16 cellular contexts compared by ENCODE assay signal in genomic region chr10:9781681-9782080, GRCh38.
DNase-seq lines count a peak whose midpoint lies in the region; ATAC-seq and TF ChIP-seq lines count a peak whose summit lies in the region.
"Had no signal": no experiment of that assay in that cellular context is flagged by ENCODE, and none has a peak within 500 bp of the region (broad histone marks: within the 10 kb centered on the region; RNA-seq: fewer than 3 reads in every experiment).

No MANE protein-coding gene starts in this region.

- TF ChIP-seq CTCF in fibroblast of pulmonary artery (IDR thresholded peaks at IDR 0.05; ENCODE audit: low read length, missing control alignments) = no peak

- H3K36me3 ChIP-seq in GM23248 (ENCODE audit: low read depth) (no peaks in the 10 kb centered on the region), MG63 (no peaks in the 10 kb centered on the region)

- no peak overlapping the region for H3K27ac ChIP-seq in GM23248

- no peak overlapping the region for H3K9ac ChIP-seq in GM23248

- H3K9me3 ChIP-seq in GM23248 (ENCODE audit: low read depth) (no peaks in the 10 kb centered on the region), MG63 (peaks cover 11% of the 10 kb centered on the region)

- H3K4me3 ChIP-seq in GM23248 (no peak overlapping the region), fibroblast of pulmonary artery (replicated peaks; ENCODE audit: low read depth, low read length) (no peak overlapping the region), MG63 (no peak overlapping the region)
- H3K4me3 ChIP-seq: GM23338 had no signal

- H3F3A ChIP-seq in GM23248 (ENCODE audit: insufficient read depth) = peaks cover 14% of the 10 kb centered on the region

- ATAC-seq in GM21619 (IDR thresholded peaks at IDR 0.05; ENCODE audit: unreplicated experiment) = no peak
- ATAC-seq in GM19463 (IDR thresholded peaks at IDR 0.05; ENCODE audit: unreplicated experiment) = no peak
- ATAC-seq: GM23338, PC-3 had no signal

- no peaks in the 10 kb centered on the region for H3K27me3 ChIP-seq in GM23248 (replicated peaks; ENCODE audit: insufficient read depth)
- H3K27me3 ChIP-seq in MG63 = no peaks in the 10 kb centered on the region

- H4K20me1 ChIP-seq in GM23248 (ENCODE audit: insufficient read depth) = no peaks in the 10 kb centered on the region

- DNase-seq in GM23248 (peak; percentile 37), astrocyte of the hippocampus (ENCODE audit: low read depth, low spot score) (peak; percentile 62), fibroblast of pulmonary artery (ENCODE audit: low read depth) (peak; percentile 41), ecto neural progenitor cell (ENCODE audit: low spot score) (no peak), MG63 (no peak)
- DNase-seq: DMS 273 treated with DMSO at 0.1 percent for 48 hours, Kasumi-1, NCI-H1105 treated with DMSO at 0.1 percent for 48 hours, NCI-H1694 treated with DMSO at 0.1 percent for 48 hours, NCI-H446, NCI-H748 treated with DMSO at 0.1 percent for 48 hours, PC-3, SW 1271 had no signal

- WGBS in GM23248 (ENCODE audit: low coverage in 1 of 2, low lambda C conversion rate in 2 of 2, missing lambda C conversion rate in 2 of 2), 2 experiments = 42 to 49% methylated on average over 2 of the region's 2 CpGs

- H3K4me2 ChIP-seq in GM23248 (ENCODE audit: unreplicated experiment) = no peak overlapping the region
- H3K4me2 ChIP-seq: GM23338 had no signal

- H3K4me1 ChIP-seq in GM23248 (ENCODE audit: insufficient read depth) = peaks cover 12% of the 10 kb centered on the region

- no peaks in the 10 kb centered on the region for H3K9me2 ChIP-seq in GM23248 (ENCODE audit: insufficient read depth)

- in situ Hi-C loops in GM23248 (cut with MboI) = no loop called here

- no peaks in the 10 kb centered on the region for H3K79me2 ChIP-seq in GM23248 (ENCODE audit: insufficient read depth)

- H2AFZ ChIP-seq in GM23248 = no peak overlapping the region
- H2AFZ ChIP-seq: GM23338 had no signal

Comparison
In these comparisons a context has a peak if more than half of its experiments do, and no peak if none do; other contexts are left out.
1. DNase-seq: peak in GM23248 (single experiment), astrocyte of the hippocampus (single experiment) and fibroblast of pulmonary artery (single experiment); none in ecto neural progenitor cell (single experiment) and MG63 (single experiment).